In the genomic region with DNA sequence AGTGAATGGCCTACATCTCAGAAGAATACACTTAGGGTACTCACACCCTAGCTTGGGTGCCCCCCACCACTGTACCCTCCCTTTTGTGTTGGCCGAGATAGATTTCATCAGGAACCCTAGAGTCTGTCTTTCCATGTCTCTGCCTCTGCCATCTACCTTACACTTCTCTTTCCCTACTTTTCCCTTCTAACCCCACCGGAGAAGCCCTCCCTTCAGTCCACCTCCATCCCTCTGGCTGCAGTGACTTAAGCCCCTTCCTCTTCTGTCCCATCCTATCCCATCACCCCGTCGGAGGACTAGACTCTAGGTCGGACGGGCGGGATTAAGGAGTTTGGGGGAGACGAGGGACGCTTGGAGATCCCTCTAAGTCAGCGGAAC, we compare ENCODE assay signal across 9 cellular contexts. TPM values are rescaled to one million over a fixed set of nuclear protein-coding genes. Genes with fewer than 3 reads are reported as not detected.
DNase-seq lines count a peak whose midpoint lies in the region; ATAC-seq and TF ChIP-seq lines count a peak whose summit lies in the region.
"Had no signal": no experiment of that assay in that cellular context is flagged by ENCODE, and none has a peak within 500 bp of the region (broad histone marks: within the 10 kb centered on the region; RNA-seq: fewer than 3 reads in every experiment).

No MANE protein-coding gene starts in this region.

- no peaks in the 10 kb centered on the region for H3K9me3 Mint-ChIP-seq in T-helper 2 cell treated with Interferon-gamma antibody and Interleukin-4, amounts not matched to agents 5 μg/mL and 100 μg/mL, for 36 hours

- H3K4me1 Mint-ChIP-seq in T-helper 2 cell treated with Interferon-gamma antibody and Interleukin-4, amounts not matched to agents 5 μg/mL and 100 μg/mL, for 36 hours (ENCODE audit: low read depth), result peaks cover 55% of the 10 kb centered on the region

- H3K27me3 Mint-ChIP-seq in T-helper 2 cell treated with Interferon-gamma antibody and Interleukin-4, amounts not matched to agents 5 μg/mL and 100 μg/mL, for 36 hours (ENCODE audit: low read depth), result no peaks in the 10 kb centered on the region

- peaks cover 40 to 79% of the 10 kb centered on the region in 2 donors for H3K4me1 ChIP-seq in adrenal gland (replicated peaks in 1 of 2)

- H3K4me3 Mint-ChIP-seq in T-helper 2 cell treated with Interferon-gamma antibody and Interleukin-4, amounts not matched to agents 5 μg/mL and 100 μg/mL, for 36 hours, result peak overlapping the region; percentile 91

- no peaks in the 10 kb centered on the region for H3K9me3 ChIP-seq in adrenal gland (replicated peaks in 1 of 3)

- peak overlapping the region; percentile 91 for H3K27ac Mint-ChIP-seq in T-helper 2 cell treated with Interferon-gamma antibody and Interleukin-4, amounts not matched to agents 5 μg/mL and 100 μg/mL, for 36 hours

- 3 to 5% (median 4%) methylated on average over 9 to 10 of the region's 10 CpGs for WGBS in adrenal gland, 4 donors

- TF ChIP-seq CTCF in adrenal gland (IDR thresholded peaks at IDR 0.05), result no peak

- peaks cover 23% of the 10 kb centered on the region for H3K36me3 Mint-ChIP-seq in T-helper 2 cell treated with Interferon-gamma antibody and Interleukin-4, amounts not matched to agents 5 μg/mL and 100 μg/mL, for 36 hours (ENCODE audit: low read depth)

- H3K27ac ChIP-seq in adrenal gland, result peak overlapping the region; percentile 86 to 100 (median 97)
- peak overlapping the region; percentile 95 for H3K27ac ChIP-seq in layer of hippocampus (ENCODE audit: low read depth, low read length)
- H3K27ac ChIP-seq in temporal lobe (ENCODE audit: low read depth, low read length), result peak overlapping the region; percentile 93
- H3K27ac ChIP-seq: KMS-11 had no signal

- H3K36me3 ChIP-seq in adrenal gland (replicated peaks in 1 of 2), result peaks cover 0 to 26% of the 10 kb centered on the region in 2 donors

- no peak for DNase-seq in T-helper 2 cell treated with Interferon-gamma antibody and Interleukin-4, amounts not matched to agents 5 μg/mL and 100 μg/mL, for 36 hours (ENCODE audit: low spot score)
- no peak for DNase-seq in T-helper 2 cell
- no peak for DNase-seq in adrenal gland
- no peak for DNase-seq in RPMI8226

- H3K27me3 ChIP-seq in adrenal gland (no peaks in the 10 kb centered on the region), layer of hippocampus (ENCODE audit: control insufficient read depth, insufficient read depth, low read length) (no peaks in the 10 kb centered on the region)

- intact Hi-C loops in adrenal gland (cut with DNase I), result no loop called here

- TF ChIP-seq POLR2A in adrenal gland (IDR thresholded peaks at IDR 0.05), result no peak

- H3K4me3 ChIP-seq in adrenal gland, result peak overlapping the region in 2 of 4 donors; percentile 87 to 99

- ATAC-seq in HG02798 (IDR thresholded peaks at IDR 0.05; ENCODE audit: poor library complexity, unreplicated experiment) (no peak), HG03159 (IDR thresholded peaks at IDR 0.05; ENCODE audit: unreplicated experiment) (no peak)

RNA-seq across cellular contexts. Expression of gene DLG4, which starts 0.2 kb away (rescaled TPM):
- total RNA-seq in adrenal gland, result 10 to 100 TPM; 17.7 to 70.2 (median 31.9) TPM
- polyA plus RNA-seq in adrenal gland, result 100 to 1,000 TPM in 1 of 3 donors, 10 to 100 TPM in 2; 19.1 to 172 (median 29.6) TPM
- 112 TPM for total RNA-seq in temporal lobe

RNA-seq across cellular contexts. Expression of gene ACADVL, which starts 0.3 kb away (rescaled TPM):
- total RNA-seq in adrenal gland, result 1,000 to 10,000 TPM; 1,309 to 2,378 (median 1,772) TPM
- polyA plus RNA-seq in adrenal gland, result 1,000 to 10,000 TPM in 2 of 3 donors, 100 to 1,000 TPM in 1; 972 to 6,098 (median 5,777) TPM
- 58.0 TPM for total RNA-seq in temporal lobe

RNA-seq across cellular contexts. Expression of gene DVL2, which starts 14.9 kb away (rescaled TPM):
- 10 to 100 TPM; 25.2 to 87.2 (median 47.9) TPM for total RNA-seq in adrenal gland
- polyA plus RNA-seq in adrenal gland, result 10 to 100 TPM; 11.8 to 80.9 (median 19.2) TPM
- total RNA-seq in temporal lobe, result 30.0 TPM

RNA-seq across cellular contexts. Expression of gene PHF23, which starts 19.8 kb away (rescaled TPM):
- total RNA-seq in adrenal gland, result 100 to 1,000 TPM in 1 of 8 donors, 10 to 100 TPM in 7; 33.5 to 141 (median 64.5) TPM
- 10 to 100 TPM; 28.0 to 80.3 (median 49.6) TPM for polyA plus RNA-seq in adrenal gland
- total RNA-seq in temporal lobe, result 17.9 TPM

RNA-seq across cellular contexts. Expression of gene GABARAP, which starts 22.8 kb away (rescaled TPM):
- total RNA-seq in adrenal gland, result 1,000 to 10,000 TPM in 1 of 8 donors, 100 to 1,000 TPM in 7; 195 to 1,049 (median 840) TPM
- 1,000 to 10,000 TPM in 2 of 3 donors, 100 to 1,000 TPM in 1; 694 to 1,285 (median 1,047) TPM for polyA plus RNA-seq in adrenal gland
- total RNA-seq in temporal lobe, result 93.9 TPM

Comparison
In these comparisons a context has a peak if more than half of its experiments do, and no peak if none do; other contexts are left out.
1. RNA of gene ACADVL, which starts 0.3 kb away (total RNA-seq): 1,309 to 2,378 TPM in adrenal gland; 58.0 TPM in temporal lobe (single experiment); every median in the first group is over 10 times any median in the second.
2. Peak in every context shown above with its lines, with median percentiles within 50 percentile points of each other: H3K27ac ChIP-seq.